ENCODE assay signal across 28 cellular contexts in genomic region chr11:1081601-1082311, GRCh38. TPM values are rescaled to one million over a fixed set of nuclear protein-coding genes. Genes with fewer than 3 reads are reported as not detected.
A peak's percentile ranks its signal among the peaks of the same experiment; 100 is the strongest.
DNase-seq lines count a peak whose midpoint lies in the region; TF ChIP-seq lines count a peak whose summit lies in the region.
"Had no signal": no experiment of that assay in that cellular context is flagged by ENCODE, and none has a peak within 500 bp of the region (broad histone marks: within the 10 kb centered on the region; RNA-seq: fewer than 3 reads in every experiment).

No MANE protein-coding gene starts in this region.

- peak overlapping the region; percentile 81 for H2BK15ac ChIP-seq in neuronal stem cell (ENCODE audit: low read length)

- no peaks in the 10 kb centered on the region for H3K36me3 Mint-ChIP-seq in CD14-positive monocyte
- H3K36me3 Mint-ChIP-seq: activated naive CD4-positive, alpha-beta T cell treated with anti-CD3 and anti-CD28 coated beads, Interleukin-2, amount 10 ng/mL, durations not matched to agents 7 days and 5 days; stimulated activated memory B cell treated with anti-CD40 and anti-IgM and Interleukin-4, amounts not matched to agents 10 μg/mL and 1 μg/mL and 100 μg/mL, for 72 hours had no signal

- no peak overlapping the region for H4K91ac ChIP-seq in neuronal stem cell (ENCODE audit: low read depth, low read length, poor library complexity)

- H3K4me3 Mint-ChIP-seq in CD14-positive monocyte: no peak overlapping the region
- H3K4me3 Mint-ChIP-seq: activated naive CD4-positive, alpha-beta T cell treated with anti-CD3 and anti-CD28 coated beads, Interleukin-2, amount 10 ng/mL, durations not matched to agents 7 days and 5 days; dendritic cell treated with granulocyte-macrophage colony-stimulating factor and Interleukin-4, amounts not matched to agents 40 ng/mL and 50 ng/mL, for 4 days; stimulated activated memory B cell treated with anti-CD40 and anti-IgM and Interleukin-4, amounts not matched to agents 10 μg/mL and 1 μg/mL and 100 μg/mL, for 72 hours had no signal

- H3K27me3 ChIP-seq in colonic mucosa (no peaks in the 10 kb centered on the region), neuronal stem cell (ENCODE audit: control insufficient read depth in 3 of 3, insufficient read depth in 3 of 3, low read depth in 1 of 3, low read length in 3 of 3) (peaks cover 0 to 8% (median 0%) of the 10 kb centered on the region in 3 experiments)
- H3K27me3 ChIP-seq: BLaER1 treated with 17β-estradiol and CSF1 and Interleukin-3, amounts not matched to agents 10 nM and 100 nM; cardiac muscle cell; vagina had no signal

- H3K23ac ChIP-seq in neuronal stem cell (ENCODE audit: low read depth, low read length, poor library complexity): peak overlapping the region; percentile 65

- H3K9me3 ChIP-seq in colonic mucosa (no peaks in the 10 kb centered on the region), neuronal stem cell (replicated peaks in 1 of 2; ENCODE audit: control insufficient read depth in 2 of 2, insufficient read depth in 1 of 2, low read depth in 1 of 2, low read length in 2 of 2) (no peaks in the 10 kb centered on the region)
- H3K9me3 ChIP-seq: BLaER1 treated with 17β-estradiol and CSF1 and Interleukin-3, amounts not matched to agents 10 nM and 100 nM; vagina had no signal

- H3K18ac ChIP-seq in neuronal stem cell (ENCODE audit: low read length): peak overlapping the region; percentile 28

- no peak overlapping the region for H3K27ac ChIP-seq in colonic mucosa
- H3K27ac ChIP-seq in neuronal stem cell (replicated peaks; ENCODE audit: low read length): no peak overlapping the region
- H3K27ac ChIP-seq: BLaER1 treated with 17β-estradiol and CSF1 and Interleukin-3, amounts not matched to agents 10 nM and 100 nM; cardiac muscle cell; HL-60; vagina had no signal

- peak overlapping the region; percentile 56 for H3K14ac ChIP-seq in neuronal stem cell (ENCODE audit: low read length)

- intact Hi-C loops in CD14-positive monocyte (cut with micrococcal nuclease) (no loop called here), colonic mucosa (cut with DNase I) (no loop called here)

- H3K27me3 Mint-ChIP-seq in CD14-positive monocyte (ENCODE audit: low read depth in 3 of 3): peaks cover 0 to 2% (median 1%) of the 10 kb centered on the region in 3 donors
- H3K27me3 Mint-ChIP-seq: activated naive CD4-positive, alpha-beta T cell treated with anti-CD3 and anti-CD28 coated beads, Interleukin-2, amount 10 ng/mL, durations not matched to agents 7 days and 5 days; stimulated activated memory B cell treated with anti-CD40 and anti-IgM and Interleukin-4, amounts not matched to agents 10 μg/mL and 1 μg/mL and 100 μg/mL, for 72 hours had no signal

- H4K8ac ChIP-seq in neuronal stem cell (ENCODE audit: low read depth, low read length): no peak overlapping the region

- H3K9me3 Mint-ChIP-seq in CD14-positive monocyte: peaks cover 0 to 2% (median 0%) of the 10 kb centered on the region in 7 donors
- H3K9me3 Mint-ChIP-seq: activated naive CD4-positive, alpha-beta T cell treated with anti-CD3 and anti-CD28 coated beads, Interleukin-2, amount 10 ng/mL, durations not matched to agents 7 days and 5 days; dendritic cell treated with granulocyte-macrophage colony-stimulating factor and Interleukin-4, amounts not matched to agents 40 ng/mL and 50 ng/mL, for 4 days; stimulated activated memory B cell treated with anti-CD40 and anti-IgM and Interleukin-4, amounts not matched to agents 10 μg/mL and 1 μg/mL and 100 μg/mL, for 72 hours had no signal

- no peak overlapping the region for H2AFZ ChIP-seq in neuronal stem cell (ENCODE audit: low read length)

- H2AK5ac ChIP-seq in neuronal stem cell (ENCODE audit: low read depth, low read length): peak overlapping the region; percentile 84

- peak overlapping the region; percentile 46 for H2BK12ac ChIP-seq in neuronal stem cell (ENCODE audit: low read length)

- H3K4me1 ChIP-seq in colonic mucosa: no peaks in the 10 kb centered on the region
- no peaks in the 10 kb centered on the region for H3K4me1 ChIP-seq in neuronal stem cell (ENCODE audit: control insufficient read depth in 2 of 2, insufficient read depth in 1 of 2, low read depth in 1 of 2, low read length in 2 of 2)
- H3K4me1 ChIP-seq: BLaER1 treated with 17β-estradiol and CSF1 and Interleukin-3, amounts not matched to agents 10 nM and 100 nM; vagina had no signal

- DNase-seq in activated CD4-positive, alpha-beta T cell treated with anti-CD3 and anti-CD28 coated beads for 1 hour: peak; percentile 3
- no peak for DNase-seq in activated CD4-positive, alpha-beta T cell treated with anti-CD3 and anti-CD28 coated beads for 48 hours
- DNase-seq in CD14-positive monocyte (ENCODE audit: low spot score) (peak; percentile 38), colonic mucosa (no peak), neuronal stem cell (ENCODE audit: low spot score) (no peak), amygdala (lab: John Stamatoyannopoulos, UW) (no peak), EL (no peak), NCI-H1930 (lab: John Stamatoyannopoulos, UW) (no peak)
- DNase-seq: activated naive CD4-positive, alpha-beta T cell treated with anti-CD3 and anti-CD28 coated beads, Interleukin-2, amount 10 ng/mL, durations not matched to agents 7 days and 5 days; activated T-cell treated with anti-CD3 and anti-CD28 coated beads, Interleukin-2, amount 50 U/mL, for 48 hours; NCI-H2029 treated with DMSO at 0.1 percent for 48 hours; NCI-H2227 treated with DMSO at 0.1 percent for 48 hours; PC-3; SHP77 treated with DMSO at 0.1 percent for 48 hours; stimulated activated CD4-positive, alpha-beta T cell treated with anti-CD3 and anti-CD28 coated beads, Interleukin-4, amount 100 ng/mL, for 1 hour had no signal

- no peaks in the 10 kb centered on the region for H3K4me1 Mint-ChIP-seq in CD14-positive monocyte
- H3K4me1 Mint-ChIP-seq: activated naive CD4-positive, alpha-beta T cell treated with anti-CD3 and anti-CD28 coated beads, Interleukin-2, amount 10 ng/mL, durations not matched to agents 7 days and 5 days; stimulated activated memory B cell treated with anti-CD40 and anti-IgM and Interleukin-4, amounts not matched to agents 10 μg/mL and 1 μg/mL and 100 μg/mL, for 72 hours had no signal

- H3K4me3 ChIP-seq in colonic mucosa (no peak overlapping the region), neuronal stem cell (ENCODE audit: low read length in 2 of 2) (no peak overlapping the region)
- H3K4me3 ChIP-seq: BLaER1 treated with 17β-estradiol and CSF1 and Interleukin-3, amounts not matched to agents 10 nM and 100 nM; cardiac muscle cell; smooth muscle cell; vagina had no signal

- no peak for TF ChIP-seq CTCF in CD14-positive monocyte (IDR thresholded peaks at IDR 0.05)
- no peak for TF ChIP-seq CTCF in colonic mucosa (IDR thresholded peaks at IDR 0.05)

- no peak overlapping the region for H3K4ac ChIP-seq in neuronal stem cell (ENCODE audit: low read length)

- H3K27ac Mint-ChIP-seq in CD14-positive monocyte: no peak overlapping the region
- H3K27ac Mint-ChIP-seq: activated naive CD4-positive, alpha-beta T cell treated with anti-CD3 and anti-CD28 coated beads, Interleukin-2, amount 10 ng/mL, durations not matched to agents 7 days and 5 days; dendritic cell treated with granulocyte-macrophage colony-stimulating factor and Interleukin-4, amounts not matched to agents 40 ng/mL and 50 ng/mL, for 4 days; stimulated activated memory B cell treated with anti-CD40 and anti-IgM and Interleukin-4, amounts not matched to agents 10 μg/mL and 1 μg/mL and 100 μg/mL, for 72 hours had no signal

- H3K79me1 ChIP-seq in neuronal stem cell (ENCODE audit: low read depth, low read length): peaks cover 3% of the 10 kb centered on the region

- no peak overlapping the region for H2BK120ac ChIP-seq in neuronal stem cell (ENCODE audit: low read depth, low read length)

- WGBS in neuronal stem cell (ENCODE audit: extremely low coverage in 2 of 2, insufficient read length in 2 of 2, insufficient replicate concordance in 1 of 2), 2 donors: no CpG with 5 or more reads among the region's 33 CpGs

- H3K36me3 ChIP-seq in colonic mucosa: no peaks in the 10 kb centered on the region
- no peaks in the 10 kb centered on the region for H3K36me3 ChIP-seq in neuronal stem cell (replicated peaks in 1 of 2; ENCODE audit: control insufficient read depth in 2 of 2, insufficient read depth in 2 of 2, low read length in 2 of 2)
- H3K36me3 ChIP-seq: BLaER1 treated with 17β-estradiol and CSF1 and Interleukin-3, amounts not matched to agents 10 nM and 100 nM; cardiac muscle cell; vagina had no signal

- H2BK5ac ChIP-seq in neuronal stem cell (ENCODE audit: low read length): no peak overlapping the region

- no peak overlapping the region for H3K4me2 ChIP-seq in neuronal stem cell (ENCODE audit: insufficient read depth, low read length, poor library complexity, severe bottlenecking)
- H3K4me2 ChIP-seq: BLaER1 treated with 17β-estradiol and CSF1 and Interleukin-3, amounts not matched to agents 10 nM and 100 nM; smooth muscle cell had no signal

- H3K9ac ChIP-seq in colonic mucosa (ENCODE audit: low read depth in 2 of 2, low read length in 2 of 2) (peak overlapping the region; percentile 5 to 12), neuronal stem cell (ENCODE audit: low read depth, low read length, poor library complexity) (no peak overlapping the region)
- H3K9ac ChIP-seq: BLaER1 treated with 17β-estradiol and CSF1 and Interleukin-3, amounts not matched to agents 10 nM and 100 nM had no signal

RNA-seq across cellular contexts. Expression of gene MUC2, which starts 7.1 kb away (rescaled TPM):
- not detected for polyA plus RNA-seq in CD14-positive monocyte
- total RNA-seq in colonic mucosa: 1,000 to 10,000 TPM; 1,230 to 1,438 TPM
- polyA plus RNA-seq in neuronal stem cell (2013, experiment 1 of 2): not detected
- under 0.01 TPM for polyA plus RNA-seq in neuronal stem cell (2013, experiment 2 of 2)
- total RNA-seq: LHCN-M2, lung microvascular endothelial cell, pulmonary artery endothelial cell, smooth muscle cell, temporal lobe, vagina had no signal
- polyA plus RNA-seq: AG04450, cardiac muscle cell, smooth muscle cell had no signal

RNA-seq across cellular contexts. Expression of gene MUC6, which starts 45.2 kb away (rescaled TPM):
- polyA plus RNA-seq in CD14-positive monocyte: not detected
- total RNA-seq in colonic mucosa: under 1 TPM in 1 of 2 donors, not detected in 1; 0.10 TPM
- not detected for polyA plus RNA-seq in neuronal stem cell (2013, experiment 1 of 2)
- polyA plus RNA-seq in neuronal stem cell (2013, experiment 2 of 2): not detected
- total RNA-seq: aorta, cardiac muscle cell, LHCN-M2, lung microvascular endothelial cell, pulmonary artery endothelial cell, smooth muscle cell, vagina had no signal
- polyA plus RNA-seq: AG04450, cardiac muscle cell, smooth muscle cell had no signal

Comparison
In these comparisons a context has a peak if more than half of its experiments do, and no peak if none do; other contexts are left out.
1. DNase-seq: peak in activated CD4-positive, alpha-beta T cell treated with anti-CD3 and anti-CD28 coated beads for 1 hour (single experiment) and CD14-positive monocyte (single experiment); none in activated CD4-positive, alpha-beta T cell treated with anti-CD3 and anti-CD28 coated beads for 48 hours (single experiment), colonic mucosa (single experiment), neuronal stem cell (single experiment), amygdala (0 of 56), EL (single experiment) and NCI-H1930 (0 of 2).